Comparison of ENCODE assay signal across 12 cellular contexts in the genomic region with DNA sequence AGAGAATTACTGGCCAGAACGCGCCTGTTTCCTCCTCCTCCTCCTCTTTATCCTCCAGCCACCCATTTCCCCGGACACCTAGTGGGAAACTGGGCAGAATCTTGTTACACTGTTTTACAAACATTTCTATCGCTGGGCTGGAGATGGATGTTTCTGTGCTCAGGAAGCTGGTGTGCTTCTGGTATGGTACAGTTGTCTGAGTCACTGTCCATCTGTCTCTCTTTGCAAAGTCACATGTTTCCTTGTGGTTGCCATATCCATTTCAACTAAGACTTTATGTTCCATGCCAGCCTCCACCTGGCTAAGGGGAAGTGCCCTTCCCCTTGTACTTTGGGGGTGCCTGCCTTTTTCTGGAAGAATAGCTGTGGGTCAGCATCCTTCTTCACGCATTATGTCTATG. TPM values are rescaled to one million over a fixed set of nuclear protein-coding genes. Genes with fewer than 3 reads are reported as not detected.
DNase-seq lines count a peak whose midpoint lies in the region; TF ChIP-seq lines count a peak whose summit lies in the region.
"Had no signal": no experiment of that assay in that cellular context is flagged by ENCODE, and none has a peak within 500 bp of the region (broad histone marks: within the 10 kb centered on the region; RNA-seq: fewer than 3 reads in every experiment).

No MANE protein-coding gene starts in this region.

- H3K9ac ChIP-seq in adipocyte (ENCODE audit: low read length) = no peak overlapping the region

- peaks cover 23% of the 10 kb centered on the region for H3K4me1 ChIP-seq in adipocyte (ENCODE audit: control insufficient read depth, insufficient read depth, low read length)
- H3K4me1 ChIP-seq in uterus = no peaks in the 10 kb centered on the region

- intact Hi-C loops in uterus (cut with DNase I; ENCODE audit: low total_unique reads) = no loop called here

- H3K9me3 ChIP-seq in adipocyte (ENCODE audit: control insufficient read depth, low read length) (no peaks in the 10 kb centered on the region), uterus (no peaks in the 10 kb centered on the region)
- H3K9me3 ChIP-seq: stomach had no signal

- DNase-seq in AG10803 (ENCODE audit: low read depth) (peak; percentile 68), HT1080 (ENCODE audit: low read depth) (peak; percentile 86), adipocyte (ENCODE audit: low read depth) (peak; percentile 31), kidney glomerular epithelial cell (lab: John Stamatoyannopoulos, UW) (peak; percentile 3), uterus (no peak), NCI-H1694 (lab: John Stamatoyannopoulos, UW) (no peak)
- DNase-seq in activated CD4-positive, CD25-positive, alpha-beta regulatory T cell (lab: John Stamatoyannopoulos, UW) = no peak
- DNase-seq in stimulated activated CD4-positive, alpha-beta T cell treated with anti-CD3 and anti-CD28 coated beads, Interleukin-4, amount 100 ng/mL, for 4 hours = no peak
- DNase-seq: MG63, SHP77, small intestine, stomach had no signal

- no peaks in the 10 kb centered on the region for H3K36me3 ChIP-seq in adipocyte (ENCODE audit: control insufficient read depth, insufficient read depth, low read length, severe bottlenecking)
- H3K36me3 ChIP-seq in uterus = no peaks in the 10 kb centered on the region
- H3K36me3 ChIP-seq: MG63, stomach had no signal

- H3K4me3 ChIP-seq in AG10803 (ENCODE audit: low read length) (no peak overlapping the region), adipocyte (ENCODE audit: low read length) (no peak overlapping the region), uterus (no peak overlapping the region)
- H3K4me3 ChIP-seq: MG63, stomach had no signal

- no peak for TF ChIP-seq POLR2A in uterus (IDR thresholded peaks at IDR 0.05)

- H3K27ac ChIP-seq in uterus = peak overlapping the region in 1 of 2 donors; percentile 31

- no peaks in the 10 kb centered on the region for H3K27me3 ChIP-seq in adipocyte (replicated peaks; ENCODE audit: control insufficient read depth, insufficient read depth, low read length)
- H3K27me3 ChIP-seq in uterus = no peaks in the 10 kb centered on the region
- H3K27me3 ChIP-seq: MG63, stomach had no signal

- TF ChIP-seq CTCF in AG10803 (conservative IDR thresholded peaks at IDR 0.05; ENCODE audit: low read length) (no peak), uterus (IDR thresholded peaks at IDR 0.05) (no peak)

RNA-seq across cellular contexts. Expression of a gene that starts 52.9 kb away (rescaled TPM):
- total RNA-seq in HT1080 (2014; rRNA removed; shearing (Covaris generic)) = not detected in 2 replicates
- polyA plus RNA-seq in HT1080 (2015; cell fraction: cytosol; rRNA removed) = not detected in 2 replicates
- not detected in 2 replicates for polyA plus RNA-seq in HT1080 (2015; cell fraction: nucleus; rRNA removed)
- 10 to 100 TPM in 1 of 4 donors, 1 to 10 TPM in 1, not detected in 2; 2.9 to 10.8 TPM for total RNA-seq in uterus

Comparison
In these comparisons a context has a peak if more than half of its experiments do, and no peak if none do; other contexts are left out.
1. DNase-seq: peak in AG10803 (single experiment), HT1080 (single experiment), adipocyte (single experiment) and kidney glomerular epithelial cell (single experiment); none in uterus (0 of 2), activated CD4-positive, CD25-positive, alpha-beta regulatory T cell (0 of 4), stimulated activated CD4-positive, alpha-beta T cell treated with anti-CD3 and anti-CD28 coated beads, Interleukin-4, amount 100 ng/mL, for 4 hours (0 of 2) and NCI-H1694 (single experiment).